1 cellular context compared by ENCODE assay signal in the genomic region with DNA sequence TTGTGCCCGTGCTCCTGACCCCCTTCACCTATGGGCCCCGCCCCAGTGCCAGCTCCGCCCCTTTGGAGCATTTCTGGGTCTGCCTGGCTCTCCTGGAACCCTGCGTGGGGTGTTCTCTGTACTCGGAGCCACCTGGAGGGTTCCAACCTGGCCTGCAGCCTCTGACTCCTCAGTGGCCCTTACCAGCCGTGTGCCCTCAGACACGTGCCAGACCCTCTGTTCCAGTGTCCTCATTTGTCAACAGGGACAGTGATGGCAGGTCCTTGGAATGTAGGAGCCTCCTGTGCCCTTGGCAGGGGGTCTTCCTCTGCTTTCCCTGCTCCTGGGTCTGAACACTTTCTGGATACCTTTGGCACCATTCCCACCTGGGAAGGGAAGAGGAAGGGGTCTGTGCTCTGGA.
TF ChIP-seq lines count a peak whose summit lies in the region.

No MANE protein-coding gene starts in this region.

TF ChIP-seq in WTC11, 78 proteins besides CTCF, POLR2A, EP300 and RAD21 (continued from another document):
- TF ChIP-seq, protein P1, sequence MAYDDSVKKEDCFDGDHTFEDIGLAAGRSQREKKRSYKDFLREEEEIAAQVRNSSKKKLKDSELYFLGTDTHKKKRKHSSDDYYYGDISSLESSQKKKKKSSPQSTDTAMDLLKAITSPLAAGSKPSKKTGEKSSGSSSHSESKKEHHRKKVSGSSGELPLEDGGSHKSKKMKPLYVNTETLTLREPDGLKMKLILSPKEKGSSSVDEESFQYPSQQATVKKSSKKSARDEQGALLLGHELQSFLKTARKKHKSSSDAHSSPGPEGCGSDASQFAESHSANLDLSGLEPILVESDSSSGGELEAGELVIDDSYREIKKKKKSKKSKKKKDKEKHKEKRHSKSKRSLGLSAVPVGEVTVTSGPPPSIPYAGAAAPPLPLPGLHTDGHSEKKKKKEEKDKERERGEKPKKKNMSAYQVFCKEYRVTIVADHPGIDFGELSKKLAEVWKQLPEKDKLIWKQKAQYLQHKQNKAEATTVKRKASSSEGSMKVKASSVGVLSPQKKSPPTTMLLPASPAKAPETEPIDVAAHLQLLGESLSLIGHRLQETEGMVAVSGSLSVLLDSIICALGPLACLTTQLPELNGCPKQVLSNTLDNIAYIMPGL (CRISPR knock-in tag; IDR thresholded peaks at IDR 0.05): no peak
- TF ChIP-seq ESRRA (CRISPR knock-in tag; IDR thresholded peaks at IDR 0.05; ENCODE audit: borderline replicate concordance) (no peak), FOXK1 (CRISPR knock-in tag; IDR thresholded peaks at IDR 0.05) (no peak)
